ENCODE assay signal across 27 cellular contexts in genomic region chr3:109117939-109118338, GRCh38. TPM values are rescaled to one million over a fixed set of nuclear protein-coding genes. Genes with fewer than 3 reads are reported as not detected.
DNase-seq lines count a peak whose midpoint lies in the region; ATAC-seq, FAIRE-seq and TF ChIP-seq lines count a peak whose summit lies in the region.
"Had no signal": no experiment of that assay in that cellular context is flagged by ENCODE, and none has a peak within 500 bp of the region (broad histone marks: within the 10 kb centered on the region; RNA-seq: fewer than 3 reads in every experiment).

A gene with protein sequence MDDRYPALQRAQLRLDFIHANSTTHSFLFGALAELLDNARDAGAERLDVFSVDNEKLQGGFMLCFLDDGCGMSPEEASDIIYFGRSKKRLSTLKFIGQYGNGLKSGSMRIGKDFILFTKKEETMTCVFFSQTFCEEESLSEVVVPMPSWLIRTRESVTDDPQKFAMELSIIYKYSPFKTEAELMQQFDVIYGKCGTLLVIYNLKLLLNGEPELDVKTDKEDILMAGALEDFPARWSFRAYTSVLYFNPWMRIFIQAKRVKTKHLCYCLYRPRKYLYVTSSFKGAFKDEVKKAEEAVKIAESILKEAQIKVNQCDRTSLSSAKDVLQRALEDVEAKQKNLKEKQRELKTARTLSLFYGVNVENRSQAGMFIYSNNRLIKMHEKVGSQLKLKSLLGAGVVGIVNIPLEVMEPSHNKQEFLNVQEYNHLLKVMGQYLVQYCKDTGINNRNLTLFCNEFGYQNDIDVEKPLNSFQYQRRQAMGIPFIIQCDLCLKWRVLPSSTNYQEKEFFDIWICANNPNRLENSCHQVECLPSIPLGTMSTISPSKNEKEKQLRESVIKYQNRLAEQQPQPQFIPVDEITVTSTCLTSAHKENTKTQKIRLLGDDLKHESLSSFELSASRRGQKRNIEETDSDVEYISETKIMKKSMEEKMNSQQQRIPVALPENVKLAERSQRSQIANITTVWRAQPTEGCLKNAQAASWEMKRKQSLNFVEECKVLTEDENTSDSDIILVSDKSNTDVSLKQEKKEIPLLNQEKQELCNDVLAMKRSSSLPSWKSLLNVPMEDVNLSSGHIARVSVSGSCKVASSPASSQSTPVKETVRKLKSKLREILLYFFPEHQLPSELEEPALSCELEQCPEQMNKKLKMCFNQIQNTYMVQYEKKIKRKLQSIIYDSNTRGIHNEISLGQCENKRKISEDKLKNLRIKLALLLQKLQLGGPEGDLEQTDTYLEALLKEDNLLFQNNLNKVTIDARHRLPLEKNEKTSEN (minus strand): TSS chr3:109118134. CDS start chr3:109118059, 75 bp downstream.

- no peaks in the 10 kb centered on the region for H3K4me1 Mint-ChIP-seq in stimulated activated effector memory CD8-positive, alpha-beta T cell treated with anti-CD3 and anti-CD28 coated beads, Interleukin-12 subunit alpha, Interleukin-12 subunit beta, amount 100 ng/mL, for 72 hours
- H3K4me1 Mint-ChIP-seq: CD8-positive, alpha-beta memory T cell had no signal

- no peaks in the 10 kb centered on the region for H3K4me1 ChIP-seq in kidney (ENCODE audit: control insufficient read depth in 1 of 2, insufficient read depth in 1 of 2, low read depth in 1 of 2, low read length in 2 of 2)

- no peaks in the 10 kb centered on the region for H3K9me3 ChIP-seq in kidney (ENCODE audit: control insufficient read depth in 1 of 2, low read length in 2 of 2)

- TF ChIP-seq CTCF in C4-2B (conservative IDR thresholded peaks at IDR 0.05) (peak; percentile 33), kidney (IDR thresholded peaks at IDR 0.05; ENCODE audit: borderline replicate concordance, extremely low read depth, insufficient read depth) (no peak)

- H3K9me3 Mint-ChIP-seq in stimulated activated effector memory CD8-positive, alpha-beta T cell treated with anti-CD3 and anti-CD28 coated beads, Interleukin-12 subunit alpha, Interleukin-12 subunit beta, amount 100 ng/mL, for 72 hours = no peaks in the 10 kb centered on the region

- H3K36me3 ChIP-seq in kidney (ENCODE audit: control insufficient read depth in 1 of 2, insufficient read depth in 2 of 2, low read length in 2 of 2) = no peaks in the 10 kb centered on the region

- no peak within 1 kb of the TSS for H3K9ac ChIP-seq in kidney (ENCODE audit: low read length in 2 of 2)

- H3K27ac ChIP-seq in C4-2B = no peak within 1 kb of the TSS
- H3K27ac ChIP-seq in kidney (ENCODE audit: low read depth in 2 of 2, low read length in 2 of 2) = no peak within 1 kb of the TSS

- H3K4me3 Mint-ChIP-seq in stimulated activated effector memory CD8-positive, alpha-beta T cell treated with anti-CD3 and anti-CD28 coated beads, Interleukin-12 subunit alpha, Interleukin-12 subunit beta, amount 100 ng/mL, for 72 hours = no peak within 1 kb of the TSS
- H3K4me3 Mint-ChIP-seq: CD8-positive, alpha-beta memory T cell; HFFc6 had no signal

- DNase-seq in NCI-H2029 (lab: John Stamatoyannopoulos, UW) (peak; percentile 45), kidney (peak; percentile 67), cerebellar cortex (ENCODE audit: low spot score) (no peak)
- DNase-seq in stimulated activated effector memory CD8-positive, alpha-beta T cell treated with anti-CD3 and anti-CD28 coated beads, Interleukin-12 subunit alpha, Interleukin-12 subunit beta, amount 100 ng/mL, for 72 hours (ENCODE audit: low spot score in 2 of 2) = no peak
- DNase-seq: AML-193; C1 segment of cervical spinal cord; Calu3; CD8-positive, alpha-beta memory T cell; DMS153; H7; HFFc6; KG1; NCI-H1092 treated with DMSO at 0.1 percent for 48 hours; NCI-H146; NCI-H2081; NCI-H2171 treated with DMSO at 0.1 percent for 48 hours; NCI-H446 treated with DMSO at 0.1 percent for 48 hours; NCI-H526 treated with DMSO at 0.1 percent for 48 hours; SHP77 had no signal

- H3K4me3 ChIP-seq in kidney (ENCODE audit: low read length in 2 of 2) = no peak within 1 kb of the TSS

- H3K27ac Mint-ChIP-seq in stimulated activated effector memory CD8-positive, alpha-beta T cell treated with anti-CD3 and anti-CD28 coated beads, Interleukin-12 subunit alpha, Interleukin-12 subunit beta, amount 100 ng/mL, for 72 hours = no peak within 1 kb of the TSS
- H3K27ac Mint-ChIP-seq: CD8-positive, alpha-beta memory T cell; HFFc6 had no signal

- intact Hi-C loops in kidney (cut with DNase I) = no loop called here

- peak; percentile 37 for ATAC-seq in stimulated activated effector memory CD8-positive, alpha-beta T cell treated with anti-CD3 and anti-CD28 coated beads, Interleukin-12 subunit alpha, Interleukin-12 subunit beta, amount 100 ng/mL, for 72 hours
- no peak for ATAC-seq in HG02852 (IDR thresholded peaks at IDR 0.05; ENCODE audit: unreplicated experiment)
- no peak for ATAC-seq in GM18909 (IDR thresholded peaks at IDR 0.05; ENCODE audit: poor library complexity, unreplicated experiment)

- no peaks in the 10 kb centered on the region for H3K36me3 Mint-ChIP-seq in stimulated activated effector memory CD8-positive, alpha-beta T cell treated with anti-CD3 and anti-CD28 coated beads, Interleukin-12 subunit alpha, Interleukin-12 subunit beta, amount 100 ng/mL, for 72 hours

- FAIRE-seq in kidney (lab: Jason Lieb, UNC) = no peak
- FAIRE-seq: GM18507, GM19239 had no signal

RNA-seq across cellular contexts. Expression of the gene that starts here (rescaled TPM):
- total RNA-seq in kidney = 0.06 TPM
- polyA plus RNA-seq in kidney (ENCODE audit: insufficient read depth, low read depth, low replicate concordance) = not detected
- total RNA-seq: A172; Calu3; CD8-positive, alpha-beta memory T cell; G401; H7; HFFc6 had no signal
- polyA plus RNA-seq: AG04450; CD8-positive, alpha-beta memory T cell had no signal

Comparison
In these comparisons a context has a peak if more than half of its experiments do, and no peak if none do; other contexts are left out.
1. Peak in DNase-seq in kidney; RNA of the gene not detected or under 1 TPM.